Comparison of ENCODE assay signal across 14 cellular contexts in the genomic region with DNA sequence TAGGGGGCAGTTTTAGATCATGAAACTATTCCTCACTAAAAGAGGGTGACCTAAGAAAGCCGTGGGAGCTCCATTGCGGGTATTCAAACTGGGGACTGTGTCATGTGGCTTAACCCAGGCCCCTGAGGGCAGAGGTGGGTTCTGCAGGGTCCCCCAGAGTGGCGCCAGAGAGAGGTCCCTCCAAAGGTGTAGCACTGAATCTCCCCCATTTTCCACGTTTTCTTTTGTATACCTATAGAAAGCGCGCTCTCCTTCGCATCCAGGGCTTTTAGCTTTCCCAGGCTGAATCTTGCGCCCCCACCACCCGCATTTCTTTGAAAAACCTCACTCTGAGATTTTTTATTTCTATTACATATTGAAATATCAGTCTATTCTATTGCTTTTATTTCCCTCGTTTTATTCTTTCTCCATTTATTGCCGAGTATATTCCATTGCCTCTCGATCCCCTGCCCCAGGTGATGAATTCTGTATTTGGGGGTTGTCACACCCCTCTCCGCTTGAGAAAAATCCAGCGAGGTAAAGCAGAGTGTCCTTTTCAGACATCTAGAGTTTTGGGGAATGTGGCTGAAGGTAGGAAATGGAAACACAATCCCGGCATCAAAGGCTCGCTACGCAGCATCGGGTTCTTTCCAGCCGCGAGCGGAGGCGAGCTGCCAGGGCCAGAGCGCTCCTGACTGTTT.
A peak's percentile ranks its signal among the peaks of the same experiment; 100 is the strongest.
DNase-seq lines count a peak whose midpoint lies in the region; TF ChIP-seq lines count a peak whose summit lies in the region.
"Had no signal": no experiment of that assay in that cellular context is flagged by ENCODE, and none has a peak within 500 bp of the region (broad histone marks: within the 10 kb centered on the region; RNA-seq: fewer than 3 reads in every experiment).

No MANE protein-coding gene starts in this region.

- no peaks in the 10 kb centered on the region for H3K36me3 ChIP-seq in tibial artery
- H3K36me3 ChIP-seq: spleen, tibial nerve had no signal

- H3K27me3 Mint-ChIP-seq in T-helper 1 cell treated with Interleukin-12 subunit alpha and Interleukin-12 subunit beta and Interleukin-4 antibody, amounts not matched to agents 30 μg/mL and 1 μg/mL, for 36 hours (ENCODE audit: low read depth) = peaks cover 94% of the 10 kb centered on the region

- H3K27ac ChIP-seq in VCaP (peak overlapping the region; percentile 17; the same call in 1 of the 2 replicates), tibial artery (no peak overlapping the region)
- H3K27ac ChIP-seq: spleen, tibial nerve had no signal

- H3K27ac Mint-ChIP-seq in T-helper 1 cell treated with Interleukin-12 subunit alpha and Interleukin-12 subunit beta and Interleukin-4 antibody, amounts not matched to agents 30 μg/mL and 1 μg/mL, for 36 hours = peak overlapping the region; percentile 54

- H3K9me3 Mint-ChIP-seq in T-helper 1 cell treated with Interleukin-12 subunit alpha and Interleukin-12 subunit beta and Interleukin-4 antibody, amounts not matched to agents 30 μg/mL and 1 μg/mL, for 36 hours = no peaks in the 10 kb centered on the region
- H3K9me3 Mint-ChIP-seq: activated CD4-positive, alpha-beta T cell treated with anti-CD3 and anti-CD28 coated beads, Interleukin-2, amount 10 ng/mL, durations not matched to agents 7 days and 5 days had no signal

- H3K4me1 ChIP-seq in tibial artery = peaks cover 0 to 32% (median 15%) of the 10 kb centered on the region in 4 donors

- no peaks in the 10 kb centered on the region for H3K4me1 Mint-ChIP-seq in T-helper 1 cell treated with Interleukin-12 subunit alpha and Interleukin-12 subunit beta and Interleukin-4 antibody, amounts not matched to agents 30 μg/mL and 1 μg/mL, for 36 hours (ENCODE audit: low read depth)
- H3K4me1 Mint-ChIP-seq: activated CD4-positive, alpha-beta T cell treated with anti-CD3 and anti-CD28 coated beads, Interleukin-2, amount 10 ng/mL, durations not matched to agents 7 days and 5 days had no signal

- no peaks in the 10 kb centered on the region for H3K36me3 Mint-ChIP-seq in T-helper 1 cell treated with Interleukin-12 subunit alpha and Interleukin-12 subunit beta and Interleukin-4 antibody, amounts not matched to agents 30 μg/mL and 1 μg/mL, for 36 hours (ENCODE audit: low read depth)
- H3K36me3 Mint-ChIP-seq: CD4-positive, CD25-positive, alpha-beta regulatory T cell had no signal

- peaks cover 9 to 91% of the 10 kb centered on the region in 2 donors for H3K27me3 ChIP-seq in tibial artery

- intact Hi-C loops in tibial artery (cut with DNase I; ENCODE audit: low total_unique reads) = no loop called here

- no peak overlapping the region for H3K4me3 Mint-ChIP-seq in T-helper 1 cell treated with Interleukin-12 subunit alpha and Interleukin-12 subunit beta and Interleukin-4 antibody, amounts not matched to agents 30 μg/mL and 1 μg/mL, for 36 hours

- DNase-seq in T-helper 1 cell = no peak
- peak; percentile 45 for DNase-seq in left kidney (ENCODE audit: low read depth, low spot score)
- no peak for DNase-seq in tibial artery
- no peak for DNase-seq in cerebellar nuclear complex (lab: John Stamatoyannopoulos, UW)
- no peak for DNase-seq in OCI-M1 (lab: John Stamatoyannopoulos, UW)
- DNase-seq in SKM-1 (lab: John Stamatoyannopoulos, UW; ENCODE audit: unreplicated experiment) = no peak
- DNase-seq: activated CD4-positive, alpha-beta T cell treated with anti-CD3 and anti-CD28 coated beads, Interleukin-2, amount 10 ng/mL, durations not matched to agents 7 days and 5 days; hypothalamus; midbrain; spleen had no signal

- H3K9me3 ChIP-seq in tibial artery = no peaks in the 10 kb centered on the region
- H3K9me3 ChIP-seq: tibial nerve had no signal

- no peak for TF ChIP-seq CTCF in VCaP (conservative IDR thresholded peaks at IDR 0.05)
- TF ChIP-seq CTCF in tibial artery (IDR thresholded peaks at IDR 0.05) = no peak

- peak overlapping the region; percentile 14 to 61 for H3K4me3 ChIP-seq in tibial artery
